In the genomic region with DNA sequence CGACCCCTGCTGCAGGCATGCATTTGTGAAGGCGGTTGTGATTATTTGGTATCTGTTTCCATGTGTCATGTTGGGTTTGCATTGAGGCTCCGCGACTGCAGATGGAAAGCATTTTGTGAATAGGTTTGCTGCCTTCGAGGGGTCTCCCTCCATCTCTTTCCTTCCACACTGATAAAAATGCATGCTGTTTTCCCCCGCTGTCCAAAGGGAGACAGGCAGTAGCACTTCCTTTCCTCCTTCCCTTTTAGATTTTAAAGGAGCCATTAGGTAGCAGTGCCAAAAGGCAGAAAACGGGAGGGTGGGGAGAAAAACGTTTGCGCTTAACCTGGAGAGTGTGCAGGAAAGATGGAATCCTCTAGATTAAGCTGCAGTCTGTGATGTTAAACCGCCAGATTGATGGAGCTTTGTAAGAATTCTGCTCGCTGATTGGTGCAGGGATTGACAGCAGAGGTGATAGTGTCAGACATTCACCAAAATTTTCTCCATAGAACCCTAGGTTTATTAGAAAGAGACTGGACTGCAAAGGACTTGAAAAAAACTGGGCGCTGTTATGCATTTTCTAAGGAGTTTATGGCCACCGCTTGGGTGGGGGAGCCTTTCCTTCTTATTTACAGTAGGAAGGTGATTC, we compare ENCODE assay signal across 9 cellular contexts. TPM values are rescaled to one million over a fixed set of nuclear protein-coding genes. Genes with fewer than 3 reads are reported as not detected.
DNase-seq lines count a peak whose midpoint lies in the region; ATAC-seq, FAIRE-seq and TF ChIP-seq lines count a peak whose summit lies in the region.
"Had no signal": no experiment of that assay in that cellular context is flagged by ENCODE, and none has a peak within 500 bp of the region (broad histone marks: within the 10 kb centered on the region; RNA-seq: fewer than 3 reads in every experiment).

No MANE protein-coding gene starts in this region.

- ATAC-seq in GM21447 (IDR thresholded peaks at IDR 0.05; ENCODE audit: unreplicated experiment): peak; percentile 4

- no peaks in the 10 kb centered on the region for H3K9me3 ChIP-seq in colonic mucosa

- H3K27me3 Mint-ChIP-seq in mesothelial cell of epicardium (ENCODE audit: low read depth): no peaks in the 10 kb centered on the region

- no peaks in the 10 kb centered on the region for H3K4me1 ChIP-seq in colonic mucosa

- H3K4me3 Mint-ChIP-seq in mesothelial cell of epicardium: peak overlapping the region; percentile 92

- DNase-seq in RKO (ENCODE audit: low spot score) (peak; percentile 44), colonic mucosa (peak; percentile 35), mesothelial cell of epicardium (ENCODE audit: low spot score in 2 of 2, unreplicated experiment in 2 of 2) (no peak), urothelium cell line (ENCODE audit: low spot score) (peak; percentile 17), iPS-NIHi7 (ENCODE audit: extremely low spot score) (no peak), GOT3 (lab: John Stamatoyannopoulos, UW) (no peak)

- H3K4me1 Mint-ChIP-seq in mesothelial cell of epicardium: peaks cover 28% of the 10 kb centered on the region

- no peaks in the 10 kb centered on the region for H3K36me3 Mint-ChIP-seq in mesothelial cell of epicardium

- TF ChIP-seq CTCF in 22Rv1 (IDR thresholded peaks at IDR 0.05): no peak
- no peak for TF ChIP-seq CTCF in colonic mucosa (IDR thresholded peaks at IDR 0.05)
- TF ChIP-seq CTCF in mesothelial cell of epicardium (IDR thresholded peaks at IDR 0.05; ENCODE audit: unreplicated experiment): no peak

- H3K4me3 ChIP-seq in colonic mucosa: peak overlapping the region; percentile 63

- H3K27ac ChIP-seq in 22Rv1: peak overlapping the region; percentile 50
- peak overlapping the region; percentile 73 for H3K27ac ChIP-seq in colonic mucosa
- H3K27ac ChIP-seq: epithelial cell of prostate had no signal

- H3K9me3 Mint-ChIP-seq in mesothelial cell of epicardium: no peaks in the 10 kb centered on the region

- H3K36me3 ChIP-seq in colonic mucosa: no peaks in the 10 kb centered on the region

- H3K27me3 ChIP-seq in colonic mucosa: no peaks in the 10 kb centered on the region

- peak overlapping the region; percentile 99 for H3K27ac Mint-ChIP-seq in mesothelial cell of epicardium

- H3K9ac ChIP-seq in colonic mucosa (ENCODE audit: low read depth in 2 of 2, low read length in 2 of 2): peak overlapping the region; percentile 89

- FAIRE-seq in urothelium cell line (lab: Jason Lieb, UNC): no peak

- intact Hi-C loops in colonic mucosa (cut with DNase I): no loop called here

RNA-seq across cellular contexts. Expression of a gene that starts 0.7 kb away (rescaled TPM):
- total RNA-seq in colonic mucosa: 10 to 100 TPM; 25.5 to 32.2 TPM
- total RNA-seq in mesothelial cell of epicardium: 15.8 to 19.6 TPM (median 17.1 TPM) in 3 replicates

Comparison
In these comparisons a context has a peak if more than half of its experiments do, and no peak if none do; other contexts are left out.
1. DNase-seq: peak in RKO (single experiment), colonic mucosa (single experiment) and urothelium cell line (single experiment); none in mesothelial cell of epicardium (0 of 2), iPS-NIHi7 (single experiment) and GOT3 (single experiment).